In genomic region chr15:93477188-93477587, GRCh38 we compare ENCODE assay signal across 20 cellular contexts.
A peak's percentile ranks its signal among the peaks of the same experiment; 100 is the strongest.
DNase-seq lines count a peak whose midpoint lies in the region; TF ChIP-seq lines count a peak whose summit lies in the region.
"Had no signal": no experiment of that assay in that cellular context is flagged by ENCODE, and none has a peak within 500 bp of the region (broad histone marks: within the 10 kb centered on the region; RNA-seq: fewer than 3 reads in every experiment).

No MANE protein-coding gene starts in this region.

- H3K27ac ChIP-seq in HUES48 (ENCODE audit: low read depth, low read length): peak overlapping the region; percentile 90
- H3K27ac ChIP-seq in esophagus squamous epithelium: peak overlapping the region; percentile 73 to 89 (median 80)
- H3K27ac ChIP-seq in mesendoderm (ENCODE audit: low read depth, low read length): no peak overlapping the region

- no peak overlapping the region for H2BK120ac ChIP-seq in mesendoderm (ENCODE audit: low read depth, low read length)

- H3K9ac ChIP-seq in HUES48 (ENCODE audit: low read depth, low read length) (peak overlapping the region; percentile 16; the same call in 1 of the 2 replicates), mesendoderm (ENCODE audit: low read length) (no peak overlapping the region)
- H3K9ac ChIP-seq: SK-N-SH had no signal

- WGBS in esophagus squamous epithelium, 2 donors: 26 to 34% methylated on average over 4 of the region's 4 CpGs
- no CpG with 5 or more reads among the region's 4 CpGs for WGBS in mesendoderm (ENCODE audit: extremely low coverage, insufficient coverage, low lambda C conversion rate)
- WGBS in lower leg skin, 2 donors: 44 to 53% methylated on average over 4 of the region's 4 CpGs

- no peaks in the 10 kb centered on the region for H3K79me2 ChIP-seq in mesendoderm (ENCODE audit: control insufficient read depth, insufficient read depth, low read length)

- no peak overlapping the region for H4K8ac ChIP-seq in mesendoderm (ENCODE audit: low read depth, low read length)

- H3K4me1 ChIP-seq in HUES48 (ENCODE audit: control insufficient read depth, insufficient read depth, low read length) (peaks cover 29% of the 10 kb centered on the region), esophagus squamous epithelium (peaks cover 16 to 45% (median 18%) of the 10 kb centered on the region in 3 donors), mesendoderm (ENCODE audit: control insufficient read depth, low read depth, low read length) (peaks cover 2% of the 10 kb centered on the region)

- H3K4me3 ChIP-seq in HUES48 (ENCODE audit: low read depth, low read length) (no peak overlapping the region), esophagus squamous epithelium (no peak overlapping the region), mesendoderm (ENCODE audit: low read length) (no peak overlapping the region), lower leg skin (ENCODE audit: low read depth, poor library complexity, severe bottlenecking) (no peak overlapping the region)
- H3K4me3 ChIP-seq: GM12878 had no signal

- H2AK5ac ChIP-seq in mesendoderm (ENCODE audit: low read length): no peak overlapping the region

- H3K27me3 ChIP-seq in HUES48 (ENCODE audit: control insufficient read depth, insufficient read depth, low read length): peaks cover 11% of the 10 kb centered on the region; the same call in 1 of the 2 replicates
- no peaks in the 10 kb centered on the region for H3K27me3 ChIP-seq in esophagus squamous epithelium
- H3K27me3 ChIP-seq in mesendoderm (ENCODE audit: insufficient read depth, low read length, poor library complexity): no peaks in the 10 kb centered on the region

- H3K79me1 ChIP-seq in mesendoderm (ENCODE audit: low read length): no peaks in the 10 kb centered on the region

- no peak overlapping the region for H2BK15ac ChIP-seq in mesendoderm (replicated peaks; ENCODE audit: low read depth)

- TF ChIP-seq POLR2A in esophagus squamous epithelium (IDR thresholded peaks at IDR 0.05) (no peak), lower leg skin (IDR thresholded peaks at IDR 0.05) (no peak)

- H3K23ac ChIP-seq in mesendoderm (ENCODE audit: low read length): no peak overlapping the region

- H3K9me3 ChIP-seq in HUES48 (ENCODE audit: control insufficient read depth, insufficient read depth, low read length) (no peaks in the 10 kb centered on the region), esophagus squamous epithelium (no peaks in the 10 kb centered on the region)
- H3K9me3 ChIP-seq: Caco-2, SK-N-SH had no signal

- intact Hi-C loops in esophagus squamous epithelium (cut with DNase I): no loop called here
- intact Hi-C loops in lower leg skin (cut with DNase I; ENCODE audit: low total_unique reads): no loop called here

- H3K18ac ChIP-seq in mesendoderm (ENCODE audit: low read length): no peak overlapping the region

- DNase-seq in NCI-H69 (lab: John Stamatoyannopoulos, UW) (peak; percentile 7), esophagus squamous epithelium (lab: John Stamatoyannopoulos, UW) (no peak), mesendoderm (peak; percentile 37), lower leg skin (ENCODE audit: low spot score in 2 of 2) (no peak), H4 (ENCODE audit: low spot score) (no peak)
- no peak for DNase-seq in activated CD4-positive, alpha-beta T cell treated with anti-CD3 and anti-CD28 coated beads, Interleukin-2, amount 50 U/mL, for 48 hours
- DNase-seq: activated CD4-positive, CD25-positive, alpha-beta regulatory T cell treated with anti-CD3 and anti-CD28 coated beads, Interleukin-2, amount 50 U/mL, for 72 hours; activated CD8-positive, alpha-beta T cell treated with anti-CD3 and anti-CD28 coated beads for 36 hours; activated naive CD4-positive, alpha-beta T cell treated with anti-CD3 and anti-CD28 coated beads, Interleukin-2, amount 50 U/mL, for 16 hours; Caco-2; effector memory CD4-positive, alpha-beta T cell; hippocampal formation; kidney glomerular epithelial cell; NCI-H1092; NCI-H1694 treated with DMSO at 0.1 percent for 48 hours; OCI-M1; SK-N-SH; stimulated activated naive CD4-positive, alpha-beta T cell had no signal

- TF ChIP-seq CTCF in esophagus squamous epithelium (IDR thresholded peaks at IDR 0.05) (no peak), lower leg skin (IDR thresholded peaks at IDR 0.05) (no peak)

- no peak overlapping the region for H2BK5ac ChIP-seq in mesendoderm (ENCODE audit: low read length)

- peak overlapping the region; percentile 37 for H3K56ac ChIP-seq in mesendoderm (ENCODE audit: low read length)

- no peak overlapping the region for H3K4ac ChIP-seq in mesendoderm (ENCODE audit: low read depth, low read length)

- H3K4me2 ChIP-seq in mesendoderm (ENCODE audit: low read length): no peak overlapping the region
- H3K4me2 ChIP-seq: SK-N-SH had no signal

- no peaks in the 10 kb centered on the region for H3K36me3 ChIP-seq in HUES48 (ENCODE audit: control insufficient read depth, insufficient read depth, low read length)
- H3K36me3 ChIP-seq in esophagus squamous epithelium: no peaks in the 10 kb centered on the region
- H3K36me3 ChIP-seq in mesendoderm (ENCODE audit: control insufficient read depth, insufficient read depth, low read length): no peaks in the 10 kb centered on the region

- H4K5ac ChIP-seq in mesendoderm (ENCODE audit: low read length): no peak overlapping the region

Comparison
In these comparisons a context has a peak if more than half of its experiments do, and no peak if none do; other contexts are left out.
1. DNase-seq: peak in NCI-H69 (single experiment) and mesendoderm (single experiment); none in esophagus squamous epithelium (single experiment), lower leg skin (0 of 2), activated CD4-positive, alpha-beta T cell treated with anti-CD3 and anti-CD28 coated beads, Interleukin-2, amount 50 U/mL, for 48 hours (0 of 2) and H4 (single experiment).